ENCODE assay signal across 8 cellular contexts in the genomic region with DNA sequence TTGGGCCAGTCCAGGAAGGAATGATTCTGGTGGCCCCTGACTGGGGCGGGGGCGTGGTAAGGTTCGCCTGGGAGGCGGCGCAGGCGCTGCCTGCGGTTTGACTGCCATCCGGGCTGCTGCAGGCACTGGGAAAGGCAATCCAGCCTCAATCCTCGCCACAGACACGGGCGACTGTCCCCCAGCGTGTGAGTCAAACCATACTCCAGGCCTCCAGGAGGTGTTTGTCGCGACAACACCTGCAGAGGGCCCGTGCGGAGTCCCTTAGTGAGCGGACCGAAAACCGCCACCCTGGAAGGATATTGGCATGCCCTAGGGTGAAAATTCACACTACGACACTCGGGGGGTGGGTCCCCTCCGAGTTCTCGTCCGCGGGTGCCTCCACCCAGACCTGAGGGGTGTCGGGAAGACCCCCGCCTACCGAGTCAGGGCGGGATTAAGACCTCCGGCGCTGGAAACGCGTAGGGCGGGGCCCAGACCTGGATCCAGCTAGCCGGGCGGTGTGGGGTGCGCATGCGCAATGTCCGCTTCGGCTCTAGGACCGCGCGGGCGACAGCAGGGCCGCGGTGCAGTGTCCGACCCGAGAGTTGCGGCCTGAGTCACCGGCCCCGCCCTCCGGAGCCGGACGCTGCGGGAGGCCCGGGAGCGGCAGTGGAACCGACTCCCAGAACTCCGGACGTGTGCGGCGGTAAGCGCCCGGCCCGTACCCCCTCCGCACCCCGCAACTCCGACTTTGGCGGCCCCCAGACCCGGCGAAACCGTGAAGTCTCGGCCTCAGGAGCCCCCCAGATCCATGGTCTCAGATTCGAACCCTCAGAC. TPM values are rescaled to one million over a fixed set of nuclear protein-coding genes. Genes with fewer than 3 reads are reported as not detected.
DNase-seq lines count a peak whose midpoint lies in the region; ATAC-seq and TF ChIP-seq lines count a peak whose summit lies in the region.

CAPNS1 (plus strand) TSS at position 594 of the 816 bp plus-strand sequence. CDS start 946 bp downstream, outside the sequence.

- WGBS in trophoblast cell (ENCODE audit: extremely low coverage, insufficient coverage, insufficient read length), result no CpG with 5 or more reads among the region's 74 CpGs
- WGBS in transverse colon (ENCODE audit: low coverage in 1 of 2), 2 donors, result 0% methylated on average over 40 of the region's 74 CpGs; no CpG with 5 or more reads in 1 of the 2 donors

- peak within 1 kb of the TSS; percentile 99 for H3K14ac ChIP-seq in trophoblast cell (ENCODE audit: low read length)

- peak; percentile 77 for ATAC-seq in HG02623 (IDR thresholded peaks at IDR 0.05; ENCODE audit: unreplicated experiment)
- peak; percentile 93 for ATAC-seq in Right ventricle myocardium inferior

- peak within 1 kb of the TSS; percentile 84 for H2BK5ac ChIP-seq in trophoblast cell (ENCODE audit: low read depth, low read length, poor library complexity)

- H3K79me2 ChIP-seq in trophoblast cell (ENCODE audit: control insufficient read depth, insufficient read depth, low read length, poor library complexity), result peaks cover 15% of the 10 kb centered on the region

- H3K36me3 Mint-ChIP-seq in activated naive CD8-positive, alpha-beta T cell treated with anti-CD3 and anti-CD28 coated beads for 36 hours, result peaks cover 18% of the 10 kb centered on the region

- H3K36me3 ChIP-seq in trophoblast cell (ENCODE audit: control insufficient read depth in 1 of 2, insufficient read depth in 2 of 2, low read length in 2 of 2) (peaks cover 20 to 23% of the 10 kb centered on the region in 2 experiments), transverse colon (peaks cover 0 to 20% (median 9%) of the 10 kb centered on the region in 4 donors)

- peak within 1 kb of the TSS; percentile 81 for H2BK120ac ChIP-seq in trophoblast cell (ENCODE audit: insufficient read depth, low read length, poor library complexity)

- H3K9ac ChIP-seq in trophoblast cell (ENCODE audit: low read length), result peak within 1 kb of the TSS; percentile 98

- TF ChIP-seq CTCF in GM12864 (IDR thresholded peaks at IDR 0.05; ENCODE audit: low read depth, low read length, missing control alignments) (peak; percentile 40), transverse colon (IDR thresholded peaks at IDR 0.05) (peak in 2 of 5 experiments; percentile 28 to 49)

- H3K4me1 Mint-ChIP-seq in activated naive CD8-positive, alpha-beta T cell treated with anti-CD3 and anti-CD28 coated beads for 36 hours, result peaks cover 19% of the 10 kb centered on the region

- peaks cover 6% of the 10 kb centered on the region in 2 experiments for H3K4me1 ChIP-seq in trophoblast cell (ENCODE audit: control insufficient read depth in 1 of 2, insufficient read depth in 2 of 2, low read length in 2 of 2)
- peaks cover 3 to 31% (median 27%) of the 10 kb centered on the region in 4 donors for H3K4me1 ChIP-seq in transverse colon

- peak within 1 kb of the TSS; percentile 90 for H3K4me2 ChIP-seq in trophoblast cell (ENCODE audit: low read length)

- peak within 1 kb of the TSS; percentile 88 for H4K8ac ChIP-seq in trophoblast cell (ENCODE audit: low read depth, low read length)

- H4K91ac ChIP-seq in trophoblast cell (ENCODE audit: low read depth, low read length), result peak within 1 kb of the TSS; percentile 89

- TF ChIP-seq EP300 in transverse colon (IDR thresholded peaks at IDR 0.05; ENCODE audit: low read depth), result no peak

- peaks cover 2% of the 10 kb centered on the region for H3K9me3 ChIP-seq in trophoblast cell (ENCODE audit: insufficient read depth, low read depth, low read length)
- H3K9me3 ChIP-seq in transverse colon, result no peaks in the 10 kb centered on the region

- H4K12ac ChIP-seq in trophoblast cell (ENCODE audit: low read depth, low read length), result peak within 1 kb of the TSS; percentile 73

- peaks cover 2% of the 10 kb centered on the region for H3K9me3 Mint-ChIP-seq in activated naive CD8-positive, alpha-beta T cell treated with anti-CD3 and anti-CD28 coated beads for 36 hours

- peaks cover 16% of the 10 kb centered on the region for H3K79me1 ChIP-seq in trophoblast cell (ENCODE audit: low read length)

- H2AK5ac ChIP-seq in trophoblast cell (ENCODE audit: low read length), result peak within 1 kb of the TSS; percentile 91

- H2AFZ ChIP-seq in trophoblast cell (ENCODE audit: insufficient read depth, low read length, poor library complexity), result peak within 1 kb of the TSS; percentile 91

- peak within 1 kb of the TSS; percentile 83 for H3K23ac ChIP-seq in trophoblast cell (ENCODE audit: low read length)

- peak within 1 kb of the TSS; percentile 89 for H3K4me3 Mint-ChIP-seq in activated naive CD8-positive, alpha-beta T cell treated with anti-CD3 and anti-CD28 coated beads for 36 hours

- H3K27me3 ChIP-seq in trophoblast cell (ENCODE audit: insufficient read depth, low read length) (no peaks in the 10 kb centered on the region), transverse colon (no peaks in the 10 kb centered on the region)

- intact Hi-C loops in Right ventricle myocardium inferior (cut with DNase I) (loop anchor here (1.0 kb wide), 1 partner anchor 13 kb away; the partner anchor contains the start of gene COX7A1), transverse colon (cut with DNase I; ENCODE audit: low total_unique reads) (no loop called here)

- peak; percentile 99 for TF ChIP-seq POLR2A in transverse colon (IDR thresholded peaks at IDR 0.05)

- H3K27me3 Mint-ChIP-seq in activated naive CD8-positive, alpha-beta T cell treated with anti-CD3 and anti-CD28 coated beads for 36 hours, result peaks cover 4% of the 10 kb centered on the region

- H2BK12ac ChIP-seq in trophoblast cell (ENCODE audit: low read length), result peak within 1 kb of the TSS; percentile 47

- H3K4me3 ChIP-seq in GM12864 (ENCODE audit: low read depth, low read length) (peak within 1 kb of the TSS; percentile 87), trophoblast cell (ENCODE audit: low read depth, low read length) (peak within 1 kb of the TSS; percentile 95), transverse colon (peak within 1 kb of the TSS; percentile 74 to 92 (median 80))

- H3K18ac ChIP-seq in trophoblast cell (ENCODE audit: low read length), result peak within 1 kb of the TSS; percentile 99

- peak within 1 kb of the TSS; percentile 90 for H3K27ac Mint-ChIP-seq in activated naive CD8-positive, alpha-beta T cell treated with anti-CD3 and anti-CD28 coated beads for 36 hours

- peak within 1 kb of the TSS; percentile 87 for H3K4ac ChIP-seq in trophoblast cell (ENCODE audit: low read depth, low read length)

- H3K27ac ChIP-seq in trophoblast cell (ENCODE audit: low read depth, low read length) (peak within 1 kb of the TSS; percentile 95), transverse colon (peak within 1 kb of the TSS; percentile 96 to 99 (median 98))

- DNase-seq in GM12864 (ENCODE audit: low read depth) (peak; percentile 84), NCI-H1105 (lab: John Stamatoyannopoulos, UW) (peak; percentile 95), SKM-1 treated with dmso at 0.1 percent for 144 hours (lab: John Stamatoyannopoulos, UW; ENCODE audit: unreplicated experiment) (peak; percentile 89), Right ventricle myocardium inferior (ENCODE audit: missing footprints) (peak; percentile 99), trophoblast cell (peak; percentile 99), transverse colon (peak; percentile 98)
- DNase-seq in activated naive CD8-positive, alpha-beta T cell treated with anti-CD3 and anti-CD28 coated beads for 36 hours, result peak; percentile 95

- in situ Hi-C loops in transverse colon (cut with MboI; ENCODE audit: low pct_ligation_motif_present in 1 of 4, low pct_unique_long_range_greater_than_20kb in 1 of 4, low sequenced_read_pairs in 3 of 4), result no loop called here

RNA-seq across cellular contexts. Expression of gene CAPNS1, which starts in this region (rescaled TPM):
- total RNA-seq in activated naive CD8-positive, alpha-beta T cell treated with anti-CD3 and anti-CD28 coated beads for 36 hours, result 100 to 1,000 TPM; 292 to 307 TPM
- total RNA-seq in Right ventricle myocardium inferior, result 854 TPM
- 865 and 885 TPM in 2 replicates for polyA plus RNA-seq in trophoblast cell (2013)
- 100 to 1,000 TPM; 222 to 304 (median 248) TPM for total RNA-seq in transverse colon

Comparison
In these comparisons a context has a peak if more than half of its experiments do, and no peak if none do; other contexts are left out.
1. Peak in every context shown above with its lines: DNase-seq, ATAC-seq, H3K4me3 ChIP-seq and H3K27ac ChIP-seq.